In genomic region chr15:49293941-49294340, GRCh38 we compare ENCODE assay signal across 29 cellular contexts.
"Had no signal": no experiment of that assay in that cellular context is flagged by ENCODE, and none has a peak within 500 bp of the region (broad histone marks: within the 10 kb centered on the region; RNA-seq: fewer than 3 reads in every experiment).

No MANE protein-coding gene starts in this region.

- H3K4me1 ChIP-seq: colonic mucosa, esophagus squamous epithelium, foreskin keratinocyte, gastroesophageal sphincter had no signal

- H3K9me3 ChIP-seq: colonic mucosa, esophagus squamous epithelium, gastrocnemius medialis had no signal

- H3K4me3 ChIP-seq: colonic mucosa, coronary artery, dorsolateral prefrontal cortex, esophagus muscularis mucosa, esophagus squamous epithelium, gastrocnemius medialis, gastroesophageal sphincter, heart left ventricle, heart right ventricle had no signal

- H3K4me3 Mint-ChIP-seq: dendritic cell treated with granulocyte-macrophage colony-stimulating factor and Interleukin-4, amounts not matched to agents 40 ng/mL and 50 ng/mL, for 4 days; effector memory CD8-positive, alpha-beta T cell; endodermal cell had no signal

- H3K27ac ChIP-seq: colonic mucosa, coronary artery, dorsolateral prefrontal cortex, epithelial cell of prostate, esophagus muscularis mucosa, esophagus squamous epithelium, foreskin keratinocyte, gastrocnemius medialis, gastroesophageal sphincter, heart left ventricle, heart right ventricle had no signal

- ATAC-seq: effector memory CD8-positive, alpha-beta T cell; esophagus mucosa; foreskin keratinocyte; gastrocnemius medialis; gastroesophageal sphincter; heart left ventricle; heart right ventricle had no signal

- H3K36me3 ChIP-seq: colonic mucosa, gastrocnemius medialis had no signal

- DNase-seq: colonic mucosa; cortex of kidney; dermis blood vessel endothelial cell; dorsolateral prefrontal cortex; effector CD4-positive, alpha-beta T cell; effector CD8-positive, alpha-beta T cell; effector memory CD4-positive, alpha-beta T cell; effector memory CD8-positive, alpha-beta T cell; endodermal cell; erythroblast; esophagus squamous epithelium; foreskin fibroblast; foreskin keratinocyte; foreskin melanocyte; gastrocnemius medialis; glutamatergic neuron; head of caudate nucleus; heart left ventricle; heart right ventricle had no signal

- H3K9me3 Mint-ChIP-seq: dendritic cell treated with granulocyte-macrophage colony-stimulating factor and Interleukin-4, amounts not matched to agents 40 ng/mL and 50 ng/mL, for 4 days; effector memory CD8-positive, alpha-beta T cell had no signal

- FAIRE-seq: colon, endometrium, endothelial cell of umbilical vein, frontal cortex had no signal

- H3K27me3 Mint-ChIP-seq: dendritic cell treated with granulocyte-macrophage colony-stimulating factor and Interleukin-4, amounts not matched to agents 40 ng/mL and 50 ng/mL, for 4 days; effector memory CD8-positive, alpha-beta T cell had no signal

- H3K27ac Mint-ChIP-seq: dendritic cell treated with granulocyte-macrophage colony-stimulating factor and Interleukin-4, amounts not matched to agents 40 ng/mL and 50 ng/mL, for 4 days; effector memory CD8-positive, alpha-beta T cell; endodermal cell had no signal
